In the genomic region with DNA sequence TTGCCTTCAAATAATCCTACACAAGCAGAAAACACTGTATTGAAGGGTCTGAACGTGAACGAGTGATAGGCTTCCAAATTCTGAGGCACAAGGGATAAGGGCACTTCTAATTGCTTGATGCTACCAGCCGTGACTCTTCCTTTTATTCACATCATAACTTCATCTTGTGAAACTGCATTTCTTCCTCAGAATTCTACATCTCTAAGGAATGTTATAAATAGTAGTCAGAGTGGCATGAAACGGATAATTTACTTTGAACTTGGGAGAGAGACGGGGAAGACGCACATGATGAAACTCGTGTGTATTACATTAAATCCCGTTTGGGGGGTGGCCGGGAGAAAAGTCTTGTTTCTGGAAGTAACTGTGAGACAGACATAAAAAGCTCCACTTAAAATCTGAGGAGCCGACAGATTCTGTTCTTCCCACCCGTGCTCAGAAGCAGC, we compare ENCODE assay signal across 8 cellular contexts. TPM values are rescaled to one million over a fixed set of nuclear protein-coding genes. Genes with fewer than 3 reads are reported as not detected.
DNase-seq lines count a peak whose midpoint lies in the region; ATAC-seq and TF ChIP-seq lines count a peak whose summit lies in the region.

No MANE protein-coding gene starts in this region.

- H3K36me3 Mint-ChIP-seq in activated CD4-positive, alpha-beta T cell treated with anti-CD3 and anti-CD28 coated beads, Interleukin-2, amount 10 ng/mL, durations not matched to agents 7 days and 5 days (ENCODE audit: low read depth), result peaks cover 40% of the 10 kb centered on the region
- H3K36me3 Mint-ChIP-seq in endothelial cell (ENCODE audit: low read depth, unreplicated experiment) (peaks cover 7% of the 10 kb centered on the region), nephron (ENCODE audit: low read depth) (peaks cover 40% of the 10 kb centered on the region)

- H3K27me3 ChIP-seq in Peyer's patch, result no peaks in the 10 kb centered on the region

- no peak for TF ChIP-seq POLR2A in Peyer's patch (IDR thresholded peaks at IDR 0.05)

- H3K27me3 Mint-ChIP-seq in activated CD4-positive, alpha-beta T cell treated with anti-CD3 and anti-CD28 coated beads, Interleukin-2, amount 10 ng/mL, durations not matched to agents 7 days and 5 days, result peaks cover 14% of the 10 kb centered on the region
- peaks cover 7% of the 10 kb centered on the region for H3K27me3 Mint-ChIP-seq in endothelial cell (ENCODE audit: unreplicated experiment)
- no peaks in the 10 kb centered on the region for H3K27me3 Mint-ChIP-seq in nephron (ENCODE audit: low read depth)

- peaks cover 0 to 24% (median 0%) of the 10 kb centered on the region in 3 donors for H3K36me3 ChIP-seq in Peyer's patch

- peak overlapping the region; percentile 90 for H3K27ac Mint-ChIP-seq in activated CD4-positive, alpha-beta T cell treated with anti-CD3 and anti-CD28 coated beads, Interleukin-2, amount 10 ng/mL, durations not matched to agents 7 days and 5 days
- H3K27ac Mint-ChIP-seq in endothelial cell (ENCODE audit: unreplicated experiment) (peak overlapping the region; percentile 93), nephron (peak overlapping the region; percentile 90 to 97 (median 96))

- POLR2A ChIA-PET in activated CD4-positive, alpha-beta T cell treated with anti-CD3 and anti-CD28 coated beads, Interleukin-2, amount 10 ng/mL, durations not matched to agents 7 days and 5 days (lab: Charles Lee), result no interaction called here

- H3K9me3 Mint-ChIP-seq in activated CD4-positive, alpha-beta T cell treated with anti-CD3 and anti-CD28 coated beads, Interleukin-2, amount 10 ng/mL, durations not matched to agents 7 days and 5 days, result no peaks in the 10 kb centered on the region
- no peaks in the 10 kb centered on the region for H3K9me3 Mint-ChIP-seq in endothelial cell (ENCODE audit: unreplicated experiment)
- peaks cover 2% of the 10 kb centered on the region for H3K9me3 Mint-ChIP-seq in nephron

- peak overlapping the region; percentile 79 to 95 (median 86) for H3K4me3 ChIP-seq in Peyer's patch

- peak overlapping the region; percentile 83 to 92 (median 88) for H3K27ac ChIP-seq in Peyer's patch

- DNase-seq in activated CD4-positive, alpha-beta T cell treated with anti-CD3 and anti-CD28 coated beads, Interleukin-2, amount 10 ng/mL, durations not matched to agents 7 days and 5 days, result peak; percentile 10
- no peak for DNase-seq in activated CD4-positive, alpha-beta T cell treated with anti-CD3 and anti-CD28 coated beads, Interleukin-2, amount 50 U/mL, for 1 hour
- DNase-seq in Peyer's patch (no peak), endothelial cell (ENCODE audit: low spot score) (no peak), NCI-H2107 treated with DMSO at 0.1 percent for 48 hours (lab: John Stamatoyannopoulos, UW; ENCODE audit: unreplicated experiment) (no peak)

- H3K4me1 ChIP-seq in Peyer's patch, result peaks cover 0 to 4% (median 2%) of the 10 kb centered on the region in 4 donors

- H3K9me3 ChIP-seq in Peyer's patch, result no peaks in the 10 kb centered on the region

- H3K4me3 Mint-ChIP-seq in activated CD4-positive, alpha-beta T cell treated with anti-CD3 and anti-CD28 coated beads, Interleukin-2, amount 10 ng/mL, durations not matched to agents 7 days and 5 days, result peak overlapping the region; percentile 88
- H3K4me3 Mint-ChIP-seq in endothelial cell (ENCODE audit: unreplicated experiment) (peak overlapping the region; percentile 79), nephron (peak overlapping the region; percentile 89 to 98 (median 92))

- CTCF ChIA-PET in activated CD4-positive, alpha-beta T cell treated with anti-CD3 and anti-CD28 coated beads, Interleukin-2, amount 10 ng/mL, durations not matched to agents 7 days and 5 days (lab: Charles Lee), result interaction anchor here (1.3 to 1.6 kb wide), 2 partner anchors 9 to 489 kb away, joined by 4 to 7 read pairs; a partner anchor contains a TSS

- TF ChIP-seq CTCF in Peyer's patch (IDR thresholded peaks at IDR 0.05), result no peak
- TF ChIP-seq CTCF in endothelial cell (IDR thresholded peaks at IDR 0.05; ENCODE audit: unreplicated experiment), result no peak
- TF ChIP-seq CTCF in nephron (IDR thresholded peaks at IDR 0.05; ENCODE audit: unreplicated experiment in 3 of 3), result no peak

- H3K4me1 Mint-ChIP-seq in activated CD4-positive, alpha-beta T cell treated with anti-CD3 and anti-CD28 coated beads, Interleukin-2, amount 10 ng/mL, durations not matched to agents 7 days and 5 days, result peaks cover 52% of the 10 kb centered on the region
- peaks cover 49% of the 10 kb centered on the region for H3K4me1 Mint-ChIP-seq in endothelial cell (ENCODE audit: unreplicated experiment)
- peaks cover 30% of the 10 kb centered on the region for H3K4me1 Mint-ChIP-seq in nephron

- no peak for ATAC-seq in activated CD4-positive, CD25-positive, alpha-beta regulatory T cell treated with anti-CD3 and anti-CD28 coated beads, Interleukin-2, amount 50 U/mL, for 24 hours
- ATAC-seq in HG02884 (IDR thresholded peaks at IDR 0.05; ENCODE audit: unreplicated experiment), result no peak

RNA-seq across cellular contexts. Expression of a gene that starts 0.8 kb away (rescaled TPM):
- total RNA-seq in activated CD4-positive, alpha-beta T cell treated with anti-CD3 and anti-CD28 coated beads, Interleukin-2, amount 10 ng/mL, durations not matched to agents 7 days and 5 days, result 10 to 100 TPM; 49.1 to 64.4 TPM
- total RNA-seq in Peyer's patch (10 to 100 TPM; 19.9 to 56.9 (median 40.8) TPM), endothelial cell (ENCODE audit: unreplicated experiment) (18.4 TPM)
